8 cellular contexts compared by ENCODE assay signal in the genomic region with DNA sequence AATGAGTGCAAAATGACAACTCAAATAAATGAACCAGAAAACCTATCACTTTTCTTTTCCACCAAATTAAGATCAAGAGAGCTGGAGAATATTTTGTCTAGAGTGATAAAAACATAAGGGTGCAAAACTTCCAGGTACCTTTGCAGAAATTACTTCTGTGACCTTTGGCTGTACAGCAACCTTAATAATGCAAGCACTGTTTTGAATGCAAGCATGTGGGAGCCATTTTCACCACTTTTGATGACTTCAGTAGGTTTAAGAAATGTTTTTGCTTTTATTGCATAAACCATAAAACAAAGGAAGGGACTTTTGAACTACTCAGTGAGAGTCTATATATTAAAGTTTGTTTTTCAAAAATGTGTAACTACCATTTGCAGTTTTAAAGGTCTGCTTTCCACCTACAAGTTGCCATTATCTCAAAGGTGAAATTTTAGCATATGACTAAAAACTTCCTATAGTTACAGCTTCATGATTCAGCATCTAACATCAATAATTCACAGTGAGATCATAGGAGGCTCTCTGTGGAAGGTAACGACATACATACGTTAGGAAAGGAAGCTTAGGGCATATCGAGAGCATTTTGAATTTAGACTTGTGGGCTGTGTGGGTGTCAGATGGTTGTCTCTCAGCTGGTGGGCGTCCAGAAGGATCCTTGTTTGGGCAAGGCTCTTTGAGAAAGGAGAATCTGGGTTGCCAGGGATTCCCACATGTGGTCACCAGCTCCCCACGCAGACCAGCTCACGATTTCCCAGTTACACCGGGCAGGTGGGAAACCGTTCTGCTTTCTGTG. TPM values are rescaled to one million over a fixed set of nuclear protein-coding genes. Genes with fewer than 3 reads are reported as not detected.
DNase-seq lines count a peak whose midpoint lies in the region; ATAC-seq, FAIRE-seq and TF ChIP-seq lines count a peak whose summit lies in the region.

No MANE protein-coding gene starts in this region.

- FAIRE-seq in urothelium cell line (lab: Jason Lieb, UNC): no peak

- peak overlapping the region; percentile 76 for H3K4me3 ChIP-seq in CD4-positive, CD25-positive, alpha-beta regulatory T cell (ENCODE audit: low read depth, low read length)
- peak overlapping the region; percentile 32 for H3K4me3 ChIP-seq in kidney epithelial cell (ENCODE audit: low read depth, low read length)

- no peaks in the 10 kb centered on the region for H3K9me3 ChIP-seq in CD4-positive, CD25-positive, alpha-beta regulatory T cell (ENCODE audit: control insufficient read depth in 2 of 2, low read length in 2 of 2)

- TF ChIP-seq CTCF in kidney epithelial cell (IDR thresholded peaks at IDR 0.05; ENCODE audit: insufficient read depth, low read length, poor library complexity, severe bottlenecking): no peak

- peaks cover 13% of the 10 kb centered on the region for H3K27me3 Mint-ChIP-seq in CD4-positive, CD25-positive, alpha-beta regulatory T cell

- peak in 1 of 3 donors; percentile 23 for DNase-seq in CD4-positive, CD25-positive, alpha-beta regulatory T cell
- DNase-seq in M059J (ENCODE audit: low read depth) (peak; percentile 35), kidney epithelial cell (ENCODE audit: low read depth) (no peak), retina (no peak), urothelium cell line (ENCODE audit: low spot score) (no peak), NCI-H1436 (lab: John Stamatoyannopoulos, UW) (no peak)
- DNase-seq in activated naive CD4-positive, alpha-beta T cell treated with anti-CD3 and anti-CD28 coated beads, Interleukin-2, amount 50 U/mL, for 16 hours: peak; percentile 53
- peak; percentile 20 to 52 (median 23) for DNase-seq in stimulated activated CD4-positive, alpha-beta T cell treated with anti-CD3 and anti-CD28 coated beads, TNF-alpha, amount 100 ng/mL, for 24 hours (ENCODE audit: low read depth in 3 of 3)

- peaks cover 23% of the 10 kb centered on the region for H3K4me1 ChIP-seq in CD4-positive, CD25-positive, alpha-beta regulatory T cell (ENCODE audit: control insufficient read depth, insufficient read depth, low read length, poor library complexity, severe bottlenecking)

- peaks cover 4% of the 10 kb centered on the region for H3K36me3 ChIP-seq in CD4-positive, CD25-positive, alpha-beta regulatory T cell (ENCODE audit: control insufficient read depth, insufficient read depth, low read length)
- peaks cover 1% of the 10 kb centered on the region for H3K36me3 ChIP-seq in kidney epithelial cell (ENCODE audit: control insufficient read depth, insufficient read depth, low read length)

- peaks cover 7 to 37% (median 30%) of the 10 kb centered on the region in 4 donors for H3K4me1 Mint-ChIP-seq in CD4-positive, CD25-positive, alpha-beta regulatory T cell

- H3K9me3 Mint-ChIP-seq in CD4-positive, CD25-positive, alpha-beta regulatory T cell: no peaks in the 10 kb centered on the region

- H3K27ac Mint-ChIP-seq in CD4-positive, CD25-positive, alpha-beta regulatory T cell: peak overlapping the region; percentile 76 to 98 (median 94)

- ATAC-seq in CD4-positive, CD25-positive, alpha-beta regulatory T cell (ENCODE audit: low read depth in 2 of 2): no peak

- H3K27ac ChIP-seq in CD4-positive, CD25-positive, alpha-beta regulatory T cell (ENCODE audit: insufficient read depth, low read length, poor library complexity, severe bottlenecking): peak overlapping the region; percentile 66

- peak overlapping the region; percentile 99 to 100 (median 100) for H3K4me3 Mint-ChIP-seq in CD4-positive, CD25-positive, alpha-beta regulatory T cell

- no peaks in the 10 kb centered on the region for H3K27me3 ChIP-seq in CD4-positive, CD25-positive, alpha-beta regulatory T cell (ENCODE audit: control insufficient read depth, insufficient read depth, low read length)
- no peaks in the 10 kb centered on the region for H3K27me3 ChIP-seq in kidney epithelial cell (ENCODE audit: control insufficient read depth, insufficient read depth, low read length)

- H3K36me3 Mint-ChIP-seq in CD4-positive, CD25-positive, alpha-beta regulatory T cell: peaks cover 4% of the 10 kb centered on the region

RNA-seq across cellular contexts. Expression of gene GADD45A, which starts 1.1 kb away (rescaled TPM):
- 98.8 TPM for total RNA-seq in CD4-positive, CD25-positive, alpha-beta regulatory T cell
- 10 to 100 TPM; 24.0 to 45.2 (median 29.8) TPM for polyA plus RNA-seq in CD4-positive, CD25-positive, alpha-beta regulatory T cell
- total RNA-seq in M059J (2014; rRNA removed; shearing (Covaris generic)): 46.6 and 48.8 TPM in 2 replicates
- total RNA-seq in kidney epithelial cell: 247 and 249 TPM in 2 replicates

Comparison
In these comparisons a context has a peak if more than half of its experiments do, and no peak if none do; other contexts are left out.
1. DNase-seq: peak in M059J (single experiment), activated naive CD4-positive, alpha-beta T cell treated with anti-CD3 and anti-CD28 coated beads, Interleukin-2, amount 50 U/mL, for 16 hours (single experiment) and stimulated activated CD4-positive, alpha-beta T cell treated with anti-CD3 and anti-CD28 coated beads, TNF-alpha, amount 100 ng/mL, for 24 hours (3 of 3); none in kidney epithelial cell (single experiment), retina (single experiment), urothelium cell line (single experiment) and NCI-H1436 (single experiment).